Comparison of ENCODE assay signal across 1 cellular context in genomic region chr4:67918428-67918827, GRCh38.
TF ChIP-seq lines count a peak whose summit lies in the region.

No MANE protein-coding gene starts in this region.

TF ChIP-seq in H1, 55 proteins besides CTCF, POLR2A, EP300 and RAD21:
- no peak for TF ChIP-seq SUZ12 (IDR thresholded peaks at IDR 0.05; ENCODE audit: low read length)
- TF ChIP-seq ASH2L (IDR thresholded peaks at IDR 0.05; ENCODE audit: low read length), result no peak
- no peak for TF ChIP-seq RBBP5 (IDR thresholded peaks at IDR 0.05; ENCODE audit: borderline replicate concordance, low read depth, low read length)
- no peak for TF ChIP-seq RXRA (IDR thresholded peaks at IDR 0.05; ENCODE audit: insufficient read depth, low read depth, low read length)
